In genomic region chr6:63649269-63649668, GRCh38 we compare ENCODE assay signal across 1 cellular context.
TF ChIP-seq lines count a peak whose summit lies in the region.

No MANE protein-coding gene starts in this region.

TF ChIP-seq in A549, 52 proteins besides CTCF, POLR2A, EP300 and RAD21 (continued from another document):
- TF ChIP-seq FOSB (CRISPR knock-in tag; IDR thresholded peaks at IDR 0.05) (no peak), TFCP2L1 (CRISPR knock-in tag; IDR thresholded peaks at IDR 0.05) (no peak), MYC (IDR thresholded peaks at IDR 0.05; ENCODE audit: borderline replicate concordance, low read length) (no peak), SMC3 (IDR thresholded peaks at IDR 0.05) (no peak), HMGXB4 (CRISPR knock-in tag; IDR thresholded peaks at IDR 0.05; ENCODE audit: borderline replicate concordance) (no peak), PHF8 (IDR thresholded peaks at IDR 0.05; ENCODE audit: borderline replicate concordance, low read depth) (no peak)
